ENCODE assay signal across 39 cellular contexts in genomic region chr5:118653926-118654325, GRCh38.
"Had no signal": no experiment of that assay in that cellular context is flagged by ENCODE, and none has a peak within 500 bp of the region (broad histone marks: within the 10 kb centered on the region; RNA-seq: fewer than 3 reads in every experiment).

No MANE protein-coding gene starts in this region.

- H3K9me3 ChIP-seq: gastrocnemius medialis had no signal

- H3K4me1 ChIP-seq: adrenal gland, ascending aorta, breast epithelium, foreskin keratinocyte, gastrocnemius medialis, heart right ventricle had no signal

- H3K27ac ChIP-seq: adrenal gland, ascending aorta, breast epithelium, cardiac muscle cell, foreskin keratinocyte, gastrocnemius medialis, heart right ventricle, WERI-Rb-1 had no signal

- H3K4me3 ChIP-seq: adrenal gland, ascending aorta, breast epithelium, cardiac muscle cell, esophagus muscularis mucosa, gastrocnemius medialis, heart right ventricle had no signal

- H3K27me3 Mint-ChIP-seq: activated B cell treated with CpG ODN at 0.5 μM for 24 hours; activated CD4-positive, alpha-beta memory T cell treated with anti-CD3 and anti-CD28 coated beads for 36 hours; activated CD8-positive, alpha-beta memory T cell treated with anti-CD3 and anti-CD28 coated beads, Interleukin-2, amount 10 ng/mL, durations not matched to agents 7 days and 5 days; activated naive CD4-positive, alpha-beta T cell treated with anti-CD3 and anti-CD28 coated beads, Interleukin-2, amount 50 U/mL, for 24 hours; activated naive CD8-positive, alpha-beta T cell treated with anti-CD3 and anti-CD28 coated beads for 36 hours; activated naive CD8-positive, alpha-beta T cell treated with anti-CD3 and anti-CD28 coated beads, Interleukin-2, amount 50 U/mL, for 24 hours; brain; central memory CD8-positive, alpha-beta T cell; effector memory CD8-positive, alpha-beta T cell; T-helper 17 cell had no signal

- H3K4me3 Mint-ChIP-seq: activated B cell treated with CpG ODN at 0.5 μM for 24 hours; activated CD4-positive, alpha-beta memory T cell treated with anti-CD3 and anti-CD28 coated beads for 36 hours; activated CD8-positive, alpha-beta memory T cell treated with anti-CD3 and anti-CD28 coated beads, Interleukin-2, amount 10 ng/mL, durations not matched to agents 7 days and 5 days; activated CD8-positive, alpha-beta T cell treated with anti-CD3 and anti-CD28 coated beads, Interleukin-2, amount 10 ng/mL, durations not matched to agents 7 days and 5 days; activated naive CD4-positive, alpha-beta T cell treated with anti-CD3 and anti-CD28 coated beads for 36 hours; activated naive CD4-positive, alpha-beta T cell treated with anti-CD3 and anti-CD28 coated beads, Interleukin-2, amount 50 U/mL, for 24 hours; activated naive CD8-positive, alpha-beta T cell treated with anti-CD3 and anti-CD28 coated beads for 36 hours; activated naive CD8-positive, alpha-beta T cell treated with anti-CD3 and anti-CD28 coated beads, Interleukin-2, amount 50 U/mL, for 24 hours; activated T-helper 1 cell treated with anti-CD3 and anti-CD28 coated beads, Interleukin-12 subunit alpha, Interleukin-12 subunit beta, Interleukin-2, Interleukin-4 antibody, amounts not matched to agents 30 ng/mL and 10 ng/mL and 1 ng/mL, durations not matched to agents 14 hours and 24 hours and 36 hours; brain; central memory CD8-positive, alpha-beta T cell; effector memory CD8-positive, alpha-beta T cell; T-helper 17 cell; T-helper 2 cell treated with Interferon-gamma antibody and Interleukin-4, amounts not matched to agents 5 μg/mL and 100 μg/mL, for 36 hours had no signal

- H3K36me3 Mint-ChIP-seq: activated CD4-positive, alpha-beta memory T cell treated with anti-CD3 and anti-CD28 coated beads for 36 hours; activated CD8-positive, alpha-beta memory T cell treated with anti-CD3 and anti-CD28 coated beads, Interleukin-2, amount 10 ng/mL, durations not matched to agents 7 days and 5 days; activated naive CD4-positive, alpha-beta T cell treated with anti-CD3 and anti-CD28 coated beads, Interleukin-2, amount 50 U/mL, for 24 hours; activated naive CD8-positive, alpha-beta T cell treated with anti-CD3 and anti-CD28 coated beads for 36 hours had no signal

- H3K4me1 Mint-ChIP-seq: activated B cell treated with CpG ODN at 0.5 μM for 24 hours; activated CD8-positive, alpha-beta memory T cell treated with anti-CD3 and anti-CD28 coated beads, Interleukin-2, amount 10 ng/mL, durations not matched to agents 7 days and 5 days; activated naive CD4-positive, alpha-beta T cell treated with anti-CD3 and anti-CD28 coated beads, Interleukin-2, amount 50 U/mL, for 24 hours; activated naive CD8-positive, alpha-beta T cell treated with anti-CD3 and anti-CD28 coated beads for 36 hours; activated naive CD8-positive, alpha-beta T cell treated with anti-CD3 and anti-CD28 coated beads, Interleukin-2, amount 50 U/mL, for 24 hours; central memory CD8-positive, alpha-beta T cell; T-helper 17 cell had no signal

- H3K36me3 ChIP-seq: adrenal gland, ascending aorta, breast epithelium, cardiac muscle cell, esophagus muscularis mucosa, gastrocnemius medialis, heart right ventricle, WERI-Rb-1 had no signal

- FAIRE-seq: colon had no signal

- ATAC-seq: activated CD4-positive, CD25-positive, alpha-beta regulatory T cell treated with anti-CD3 and anti-CD28 coated beads, Interleukin-2, amount 50 U/mL, for 24 hours; activated CD8-positive, alpha-beta memory T cell treated with anti-CD3 and anti-CD28 coated beads, Interleukin-2, amount 10 ng/mL, durations not matched to agents 7 days and 5 days; activated CD8-positive, alpha-beta T cell treated with anti-CD3 and anti-CD28 coated beads, Interleukin-2, amount 10 ng/mL, durations not matched to agents 7 days and 5 days; activated naive CD8-positive, alpha-beta T cell treated with anti-CD3 and anti-CD28 coated beads, Interleukin-2, amount 50 U/mL, for 24 hours; effector memory CD8-positive, alpha-beta T cell; foreskin keratinocyte; gastrocnemius medialis; T-helper 17 cell had no signal

- DNase-seq: activated B cell treated with CpG ODN at 0.5 μM for 24 hours; activated CD4-positive, alpha-beta memory T cell treated with anti-CD3 and anti-CD28 coated beads for 36 hours; activated CD4-positive, alpha-beta T cell treated with anti-CD3 and anti-CD28 coated beads for 48 hours; activated CD8-positive, alpha-beta memory T cell treated with anti-CD3 and anti-CD28 coated beads, Interleukin-2, amount 10 ng/mL, durations not matched to agents 7 days and 5 days; activated CD8-positive, alpha-beta memory T cell treated with anti-CD3 and anti-CD28 coated beads, Interleukin-2, amount 50 U/mL, for 4 hours; activated CD8-positive, alpha-beta T cell treated with anti-CD3 and anti-CD28 coated beads, Interleukin-2, amount 10 ng/mL, durations not matched to agents 7 days and 5 days; activated effector memory CD4-positive, alpha-beta T cell treated with anti-CD3 and anti-CD28 coated beads, Interleukin-2, amount 50 U/mL, for 16 hours; activated naive CD4-positive, alpha-beta T cell treated with anti-CD3 and anti-CD28 coated beads for 36 hours; activated naive CD8-positive, alpha-beta T cell treated with anti-CD3 and anti-CD28 coated beads for 36 hours; activated naive CD8-positive, alpha-beta T cell treated with anti-CD3 and anti-CD28 coated beads, Interleukin-2, amount 50 U/mL, for 24 hours; activated T-cell treated with anti-CD3 and anti-CD28 coated beads, Interleukin-2, amount 50 U/mL, for 1 hour; activated T-cell treated with anti-CD3 and anti-CD28 coated beads, Interleukin-2, amount 50 U/mL, for 48 hours; adrenal gland; amygdala; cortex of kidney; dermis blood vessel endothelial cell; effector CD4-positive, alpha-beta T cell; effector memory CD8-positive, alpha-beta T cell; erythroblast; foreskin keratinocyte; gastrocnemius medialis; glutamatergic neuron; heart right ventricle; T-helper 1 cell; T-helper 17 cell; T1000; WERI-Rb-1 had no signal

- H3K27ac Mint-ChIP-seq: activated B cell treated with CpG ODN at 0.5 μM for 24 hours; activated CD4-positive, alpha-beta memory T cell treated with anti-CD3 and anti-CD28 coated beads for 36 hours; activated CD8-positive, alpha-beta memory T cell treated with anti-CD3 and anti-CD28 coated beads, Interleukin-2, amount 10 ng/mL, durations not matched to agents 7 days and 5 days; activated CD8-positive, alpha-beta T cell treated with anti-CD3 and anti-CD28 coated beads, Interleukin-2, amount 10 ng/mL, durations not matched to agents 7 days and 5 days; activated naive CD4-positive, alpha-beta T cell treated with anti-CD3 and anti-CD28 coated beads for 36 hours; activated naive CD4-positive, alpha-beta T cell treated with anti-CD3 and anti-CD28 coated beads, Interleukin-2, amount 50 U/mL, for 24 hours; activated naive CD8-positive, alpha-beta T cell treated with anti-CD3 and anti-CD28 coated beads for 36 hours; activated naive CD8-positive, alpha-beta T cell treated with anti-CD3 and anti-CD28 coated beads, Interleukin-2, amount 50 U/mL, for 24 hours; activated T-helper 1 cell treated with anti-CD3 and anti-CD28 coated beads, Interleukin-12 subunit alpha, Interleukin-12 subunit beta, Interleukin-2, Interleukin-4 antibody, amounts not matched to agents 30 ng/mL and 10 ng/mL and 1 ng/mL, durations not matched to agents 14 hours and 24 hours and 36 hours; activated T-helper 2 cell treated with anti-CD3 and anti-CD28 coated beads, Interferon-gamma antibody, Interleukin-2, Interleukin-4, amounts not matched to agents 10 μg/mL and 5 μg/mL and 100 μg/mL, durations not matched to agents 14 hours and 24 hours and 36 hours; brain; effector memory CD8-positive, alpha-beta T cell; T-helper 17 cell; T-helper 2 cell treated with Interferon-gamma antibody and Interleukin-4, amounts not matched to agents 5 μg/mL and 100 μg/mL, for 36 hours had no signal

- H3K27me3 ChIP-seq: adrenal gland, ascending aorta, breast epithelium, cardiac muscle cell, esophagus muscularis mucosa, foreskin keratinocyte, gastrocnemius medialis, heart right ventricle had no signal
